In genomic region chr20:297925-298754, GRCh38 we compare ENCODE assay signal across 8 cellular contexts.
DNase-seq lines count a peak whose midpoint lies in the region; ATAC-seq lines count a peak whose summit lies in the region.

No MANE protein-coding gene starts in this region.

- no peaks in the 10 kb centered on the region for H3K36me3 ChIP-seq in effector memory CD4-positive, alpha-beta T cell (ENCODE audit: control insufficient read depth, insufficient read depth, low read length)

- H3K4me1 ChIP-seq in effector memory CD4-positive, alpha-beta T cell (ENCODE audit: control insufficient read depth, insufficient read depth, low read length, poor library complexity, severe bottlenecking) = peaks cover 29% of the 10 kb centered on the region

- ATAC-seq in GM18867 (IDR thresholded peaks at IDR 0.05; ENCODE audit: unreplicated experiment) = peak; percentile 23
- ATAC-seq in HG03095 (IDR thresholded peaks at IDR 0.05; ENCODE audit: unreplicated experiment) = peak; percentile 22

- no peaks in the 10 kb centered on the region for H3K9me3 ChIP-seq in effector memory CD4-positive, alpha-beta T cell (ENCODE audit: control insufficient read depth, low read length)

- no peaks in the 10 kb centered on the region for H3K27me3 ChIP-seq in effector memory CD4-positive, alpha-beta T cell (replicated peaks; ENCODE audit: control insufficient read depth, insufficient read depth, low read length, poor library complexity, severe bottlenecking)

- peak overlapping the region; percentile 75 for H3K4me3 ChIP-seq in effector memory CD4-positive, alpha-beta T cell (ENCODE audit: insufficient read depth, low read depth, low read length, poor library complexity, severe bottlenecking)

- H3K27ac ChIP-seq in effector memory CD4-positive, alpha-beta T cell (ENCODE audit: insufficient read depth, low read length, poor library complexity, severe bottlenecking) = peak overlapping the region; percentile 85

- DNase-seq in AG08395 (ENCODE audit: low spot score) = peak; percentile 76
- peak; percentile 36 for DNase-seq in NCI-H446 treated with DMSO at 0.1 percent for 48 hours (lab: John Stamatoyannopoulos, UW)
- DNase-seq in activated CD4-positive, alpha-beta T cell treated with anti-CD3 and anti-CD28 coated beads, Interleukin-2, amount 50 U/mL, for 4 hours = peak; percentile 5 to 19
- peak; percentile 6 to 25 (median 12) for DNase-seq in effector memory CD4-positive, alpha-beta T cell
- peak; percentile 68 for DNase-seq in medulla oblongata (ENCODE audit: extremely low spot score)
- peak; percentile 30 to 41 for DNase-seq in stimulated activated CD8-positive, alpha-beta memory T cell treated with anti-CD3 and anti-CD28 coated beads, Interleukin-15, amount 100 ng/mL, for 48 hours (ENCODE audit: low read depth in 2 of 2)

Comparison
In these comparisons a context has a peak if more than half of its experiments do, and no peak if none do; other contexts are left out.
1. Peak in every context shown above with its lines: DNase-seq, ATAC-seq, H3K4me3 ChIP-seq and H3K27ac ChIP-seq.
2. DNase-seq: peak in every context shown above with its lines; median percentile 76 in AG08395; 68 in medulla oblongata; 36 in NCI-H446 treated with DMSO at 0.1 percent for 48 hours; 36 in stimulated activated CD8-positive, alpha-beta memory T cell treated with anti-CD3 and anti-CD28 coated beads, Interleukin-15, amount 100 ng/mL, for 48 hours; 12 in activated CD4-positive, alpha-beta T cell treated with anti-CD3 and anti-CD28 coated beads, Interleukin-2, amount 50 U/mL, for 4 hours; 12 in effector memory CD4-positive, alpha-beta T cell.